15 cellular contexts compared by ENCODE assay signal in the genomic region with DNA sequence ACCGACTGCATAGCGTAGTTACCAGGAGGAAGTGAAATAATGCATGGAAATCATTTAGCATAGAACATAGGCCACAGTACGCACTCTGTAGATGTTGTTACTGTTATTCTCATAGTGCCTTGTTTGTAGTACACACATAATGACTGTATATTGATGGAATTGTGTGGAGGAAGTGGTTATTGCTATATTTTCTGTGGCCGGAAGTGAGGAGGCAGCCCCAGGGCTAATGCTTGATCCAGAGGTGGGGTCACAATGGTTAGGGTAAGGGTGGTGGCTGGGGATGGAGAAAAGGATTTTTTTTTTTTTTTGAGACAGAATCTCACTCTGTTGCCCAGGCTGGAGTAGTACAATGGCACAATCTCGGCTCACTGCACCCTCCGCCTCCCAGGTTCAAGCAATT.
"Had no signal": no experiment of that assay in that cellular context is flagged by ENCODE, and none has a peak within 500 bp of the region (broad histone marks: within the 10 kb centered on the region; RNA-seq: fewer than 3 reads in every experiment).

No MANE protein-coding gene starts in this region.

- H3K4me3 ChIP-seq: ovary, thoracic aorta had no signal

- DNase-seq: activated CD4-positive, alpha-beta T cell treated with anti-CD3 and anti-CD28 coated beads, Interleukin-2, amount 10 ng/mL, durations not matched to agents 7 days and 5 days; activated CD8-positive, alpha-beta memory T cell treated with anti-CD3 and anti-CD28 coated beads, Interleukin-2, amount 50 U/mL, for 48 hours; activated gamma-delta T cell treated with Interleukin-2 at 50 U/mL for 16 hours; aorta; dermis blood vessel endothelial cell; effector memory CD8-positive, alpha-beta T cell; foreskin keratinocyte; glutamatergic neuron; kidney glomerular epithelial cell; left ventricle myocardium superior; mesendoderm; ovary; stimulated activated naive CD8-positive, alpha-beta T cell treated with anti-CD3 and anti-CD28 coated beads, Interleukin-15, amount 100 ng/mL, for 72 hours had no signal

- H3K27ac ChIP-seq: foreskin keratinocyte, ovary, thoracic aorta had no signal

- H3K36me3 ChIP-seq: ovary, thoracic aorta had no signal

- H3K9me3 ChIP-seq: ovary, thoracic aorta had no signal

- H3K27me3 ChIP-seq: foreskin keratinocyte, ovary had no signal

- ATAC-seq: effector memory CD8-positive, alpha-beta T cell; left ventricle myocardium superior; sciatic nerve; stimulated activated naive CD8-positive, alpha-beta T cell treated with anti-CD3 and anti-CD28 coated beads, Interleukin-15, amount 100 ng/mL, for 72 hours had no signal
